Comparison of ENCODE assay signal across 2 cellular contexts in the genomic region with DNA sequence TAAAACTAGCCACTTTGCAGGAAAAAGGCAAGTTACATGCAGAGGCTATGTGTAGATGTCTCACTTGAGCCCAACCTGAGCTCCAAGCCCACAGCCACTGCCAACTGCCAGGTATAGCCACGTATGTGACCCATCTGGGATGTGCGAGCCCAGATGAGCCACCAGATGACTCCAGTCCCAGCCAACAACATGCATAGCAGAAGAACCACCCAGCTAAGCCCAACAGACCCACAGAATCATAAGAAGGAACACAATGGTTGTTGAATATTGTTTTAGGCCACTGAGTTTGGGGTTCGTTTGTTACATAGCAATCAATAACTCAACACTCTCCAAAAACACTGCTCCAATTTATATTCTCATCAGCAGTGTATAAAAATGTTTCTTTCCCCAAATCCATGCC.
TF ChIP-seq lines count a peak whose summit lies in the region.

No MANE protein-coding gene starts in this region.

TF ChIP-seq in HepG2, 621 proteins besides CTCF, POLR2A, EP300 and RAD21:
- TF ChIP-seq LCORL (IDR thresholded peaks at IDR 0.05) (no peak), LCORL (CRISPR knock-in tag; IDR thresholded peaks at IDR 0.05) (no peak), ZBTB20 (CRISPR knock-in tag; IDR thresholded peaks at IDR 0.05; ENCODE audit: borderline replicate concordance, low read depth) (no peak), SNAPC2 (CRISPR knock-in tag; IDR thresholded peaks at IDR 0.05) (no peak), ZNF331 (CRISPR knock-in tag; IDR thresholded peaks at IDR 0.05) (peak; percentile 99), NFE2L1 (CRISPR knock-in tag; IDR thresholded peaks at IDR 0.05; ENCODE audit: borderline replicate concordance) (no peak)
- TF ChIP-seq, protein P1, sequence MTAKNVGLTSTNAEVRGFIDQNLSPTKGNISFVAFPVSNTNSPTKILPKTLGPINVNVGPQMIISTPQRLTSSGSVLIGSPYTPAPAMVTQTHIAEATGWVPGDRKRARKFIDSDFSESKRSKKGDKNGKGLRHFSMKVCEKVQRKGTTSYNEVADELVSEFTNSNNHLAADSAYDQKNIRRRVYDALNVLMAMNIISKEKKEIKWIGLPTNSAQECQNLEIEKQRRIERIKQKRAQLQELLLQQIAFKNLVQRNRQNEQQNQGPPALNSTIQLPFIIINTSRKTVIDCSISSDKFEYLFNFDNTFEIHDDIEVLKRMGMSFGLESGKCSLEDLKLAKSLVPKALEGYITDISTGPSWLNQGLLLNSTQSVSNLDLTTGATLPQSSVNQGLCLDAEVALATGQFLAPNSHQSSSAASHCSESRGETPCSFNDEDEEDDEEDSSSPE (CRISPR knock-in tag; IDR thresholded peaks at IDR 0.05) = no peak
TF ChIP-seq in HepG2: peak in this region for 1.

TF ChIP-seq in H1, 55 proteins besides CTCF, POLR2A, EP300 and RAD21:
- TF ChIP-seq ATF2 (IDR thresholded peaks at IDR 0.05; ENCODE audit: low read length) (no peak), CREB1 (IDR thresholded peaks at IDR 0.05) (no peak), MAX (IDR thresholded peaks at IDR 0.05) (no peak), TAF1 (IDR thresholded peaks at IDR 0.05; ENCODE audit: low read depth, low read length) (no peak), EZH2 (IDR thresholded peaks at IDR 0.05; ENCODE audit: low read depth, low read length, severe bottlenecking) (no peak), POU5F1 (IDR thresholded peaks at IDR 0.05; ENCODE audit: low read depth, low read length) (no peak), JUND (IDR thresholded peaks at IDR 0.05; ENCODE audit: low read length) (no peak), TBP (IDR thresholded peaks at IDR 0.05; ENCODE audit: low read depth, low read length) (no peak), GTF2F1 (IDR thresholded peaks at IDR 0.05; ENCODE audit: borderline replicate concordance, low read depth, low read length) (no peak), CEBPB (IDR thresholded peaks at IDR 0.05; ENCODE audit: low read depth, low read length) (no peak), SP2 (IDR thresholded peaks at IDR 0.05; ENCODE audit: low read length) (no peak), JUN (IDR thresholded peaks at IDR 0.05; ENCODE audit: low read depth, low read length) (no peak), SIN3A (conservative IDR thresholded peaks at IDR 0.05 in 1 of 2, IDR thresholded peaks at IDR 0.05 in 1 of 2; ENCODE audit: low read depth in 1 of 2, low read length in 2 of 2) (no peak), CBX5 (IDR thresholded peaks at IDR 0.05; ENCODE audit: low read depth, low read length) (no peak), BRCA1 (IDR thresholded peaks at IDR 0.05; ENCODE audit: low read depth, low read length) (no peak), MAFK (IDR thresholded peaks at IDR 0.05; ENCODE audit: low read depth, low read length) (no peak)
